Comparison of ENCODE assay signal across 9 cellular contexts in the genomic region with DNA sequence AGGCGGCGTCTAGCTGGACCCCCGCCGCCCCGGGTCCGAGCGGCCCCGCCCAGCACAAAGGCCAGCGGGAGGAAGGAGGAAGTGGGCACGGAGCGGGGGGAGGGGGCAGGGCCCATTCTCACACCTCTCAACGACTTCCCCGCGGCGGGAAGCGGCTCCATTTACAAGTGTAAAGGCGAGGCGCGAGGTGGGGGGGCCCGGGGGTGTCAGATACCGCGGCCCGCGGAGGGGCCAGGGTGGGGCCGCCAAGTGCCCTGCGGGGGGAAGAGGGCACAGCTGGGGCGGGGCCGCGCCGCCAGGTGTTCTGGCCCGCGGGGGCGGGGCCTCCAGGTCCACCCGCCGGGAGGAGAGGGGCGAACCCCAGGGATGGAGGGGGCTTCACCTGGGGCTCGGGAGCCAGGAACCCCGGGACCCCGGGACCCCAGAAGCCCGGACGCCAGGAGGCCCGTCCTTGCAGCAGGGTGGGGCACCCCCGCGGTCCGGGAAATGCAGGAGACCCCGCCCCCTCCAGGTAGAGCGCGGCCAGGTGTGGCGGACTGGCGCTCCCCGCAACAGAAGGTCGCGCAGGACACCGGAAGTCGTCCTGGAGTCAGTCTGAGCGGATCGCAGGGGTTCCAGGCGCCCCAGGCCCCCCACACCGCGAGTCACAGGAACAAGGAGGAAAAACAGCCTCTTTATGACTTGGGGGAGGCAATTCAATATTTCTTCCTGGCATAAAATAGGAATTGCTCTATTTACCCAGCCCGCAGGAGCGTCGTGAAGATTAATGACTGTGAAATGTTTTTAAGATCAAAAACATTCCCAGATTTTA. TPM values are rescaled to one million over a fixed set of nuclear protein-coding genes. Genes with fewer than 3 reads are reported as not detected.
DNase-seq lines count a peak whose midpoint lies in the region; ATAC-seq and TF ChIP-seq lines count a peak whose summit lies in the region.
"Had no signal": no experiment of that assay in that cellular context is flagged by ENCODE, and none has a peak within 500 bp of the region (broad histone marks: within the 10 kb centered on the region; RNA-seq: fewer than 3 reads in every experiment).

No MANE protein-coding gene starts in this region.

- H3K27ac Mint-ChIP-seq in activated T-cell treated with anti-CD3 and anti-CD28 coated beads, Interleukin-2, amount 50 U/mL, for 24 hours: no peak overlapping the region

- H3K4me3 ChIP-seq in body of pancreas: no peak overlapping the region
- peak overlapping the region; percentile 36 for H3K4me3 ChIP-seq in smooth muscle cell

- H3K27me3 ChIP-seq in body of pancreas (no peaks in the 10 kb centered on the region), smooth muscle cell (ENCODE audit: low read depth) (no peaks in the 10 kb centered on the region)

- DNase-seq in HT-29 (ENCODE audit: low spot score): peak; percentile 69
- DNase-seq in body of pancreas: peak; percentile 54 to 77 (median 60)
- peak; percentile 71 for DNase-seq in iPS-NIHi7 (ENCODE audit: extremely low spot score)
- no peak for DNase-seq in smooth muscle cell (lab: John Stamatoyannopoulos, UW; ENCODE audit: unreplicated experiment)
- DNase-seq in activated T-cell treated with anti-CD3 and anti-CD28 coated beads, Interleukin-2, amount 50 U/mL, for 24 hours: no peak
- no peak for DNase-seq in hypothalamus (lab: John Stamatoyannopoulos, UW)
- DNase-seq in T-helper 2 cell: no peak
- DNase-seq: MM.1S had no signal

- no peak overlapping the region for H3K9ac ChIP-seq in smooth muscle cell (ENCODE audit: low read depth)

- H3K4me3 Mint-ChIP-seq in activated T-cell treated with anti-CD3 and anti-CD28 coated beads, Interleukin-2, amount 50 U/mL, for 24 hours: no peak overlapping the region

- H3K27me3 Mint-ChIP-seq in activated T-cell treated with anti-CD3 and anti-CD28 coated beads, Interleukin-2, amount 50 U/mL, for 24 hours: peaks cover 88% of the 10 kb centered on the region

- H3K9me3 Mint-ChIP-seq in activated T-cell treated with anti-CD3 and anti-CD28 coated beads, Interleukin-2, amount 50 U/mL, for 24 hours: no peaks in the 10 kb centered on the region

- 9 to 23% methylated on average over 3 to 63 of the region's 63 CpGs for WGBS in body of pancreas, 2 donors
- 34% methylated on average over 30 of the region's 63 CpGs for WGBS in smooth muscle cell (ENCODE audit: low lambda C conversion rate)

- peak overlapping the region; percentile 87 for H3K4me2 ChIP-seq in smooth muscle cell

- peak overlapping the region; percentile 76 to 100 (median 98) for H3K27ac ChIP-seq in body of pancreas
- H3K27ac ChIP-seq in smooth muscle cell (ENCODE audit: low read depth): peak overlapping the region; percentile 74

- ATAC-seq in body of pancreas (no peak), GM21825 (IDR thresholded peaks at IDR 0.05; ENCODE audit: unreplicated experiment) (no peak)

- no peak overlapping the region for H2AFZ ChIP-seq in smooth muscle cell (ENCODE audit: low read depth)

- H3K9me3 ChIP-seq in body of pancreas: no peaks in the 10 kb centered on the region
- H3K9me3 ChIP-seq in smooth muscle cell (replicated peaks; ENCODE audit: low read depth): no peaks in the 10 kb centered on the region

- H3K4me1 Mint-ChIP-seq in activated T-cell treated with anti-CD3 and anti-CD28 coated beads, Interleukin-2, amount 50 U/mL, for 24 hours (ENCODE audit: low read depth): peaks cover 4% of the 10 kb centered on the region

- peaks cover 30% of the 10 kb centered on the region for H3F3A ChIP-seq in smooth muscle cell (ENCODE audit: low read depth)

- intact Hi-C loops in body of pancreas (cut with DNase I): no loop called here

- TF ChIP-seq CTCF in body of pancreas (IDR thresholded peaks at IDR 0.05) (peak in 1 of 7 experiments; percentile 17), smooth muscle cell (IDR thresholded peaks at IDR 0.05; ENCODE audit: borderline replicate concordance, insufficient read depth, poor library complexity, severe bottlenecking) (no peak)

- peak in 1 of 3 donors; percentile 23 for TF ChIP-seq POLR2A in body of pancreas (IDR thresholded peaks at IDR 0.05)

- H3K36me3 ChIP-seq in body of pancreas (replicated peaks in 1 of 2; ENCODE audit: insufficient read depth in 1 of 2, low read depth in 2 of 2): no peaks in the 10 kb centered on the region
- no peaks in the 10 kb centered on the region for H3K36me3 ChIP-seq in smooth muscle cell (ENCODE audit: low read depth)

- H3K79me2 ChIP-seq in smooth muscle cell (ENCODE audit: low read depth): peaks cover 89% of the 10 kb centered on the region

- H3K36me3 Mint-ChIP-seq in activated T-cell treated with anti-CD3 and anti-CD28 coated beads, Interleukin-2, amount 50 U/mL, for 24 hours (ENCODE audit: low read depth): no peaks in the 10 kb centered on the region

- peaks cover 100% of the 10 kb centered on the region for H3K4me1 ChIP-seq in body of pancreas
- H3K4me1 ChIP-seq in smooth muscle cell (ENCODE audit: low read depth): peaks cover 80% of the 10 kb centered on the region

- peaks cover 100% of the 10 kb centered on the region for H4K20me1 ChIP-seq in smooth muscle cell (ENCODE audit: low read depth)

RNA-seq across cellular contexts. Expression of a gene that starts 8.3 kb away (rescaled TPM):
- total RNA-seq in HT-29 (2014; rRNA removed; shearing (Covaris generic)): 171 and 207 TPM in 2 replicates
- total RNA-seq in body of pancreas (10 to 100 TPM; 32.0 to 49.0 TPM), smooth muscle cell (38.6 and 49.9 TPM in 2 replicates)
- polyA plus RNA-seq in smooth muscle cell: 69.5 and 79.8 TPM in 2 replicates

Comparison
In these comparisons a context has a peak if more than half of its experiments do, and no peak if none do; other contexts are left out.
1. DNase-seq: peak in HT-29 (single experiment), body of pancreas (4 of 4) and iPS-NIHi7 (single experiment); none in smooth muscle cell (single experiment), activated T-cell treated with anti-CD3 and anti-CD28 coated beads, Interleukin-2, amount 50 U/mL, for 24 hours (single experiment), hypothalamus (0 of 51) and T-helper 2 cell (0 of 5).